ENCODE assay signal across 19 cellular contexts in the genomic region with DNA sequence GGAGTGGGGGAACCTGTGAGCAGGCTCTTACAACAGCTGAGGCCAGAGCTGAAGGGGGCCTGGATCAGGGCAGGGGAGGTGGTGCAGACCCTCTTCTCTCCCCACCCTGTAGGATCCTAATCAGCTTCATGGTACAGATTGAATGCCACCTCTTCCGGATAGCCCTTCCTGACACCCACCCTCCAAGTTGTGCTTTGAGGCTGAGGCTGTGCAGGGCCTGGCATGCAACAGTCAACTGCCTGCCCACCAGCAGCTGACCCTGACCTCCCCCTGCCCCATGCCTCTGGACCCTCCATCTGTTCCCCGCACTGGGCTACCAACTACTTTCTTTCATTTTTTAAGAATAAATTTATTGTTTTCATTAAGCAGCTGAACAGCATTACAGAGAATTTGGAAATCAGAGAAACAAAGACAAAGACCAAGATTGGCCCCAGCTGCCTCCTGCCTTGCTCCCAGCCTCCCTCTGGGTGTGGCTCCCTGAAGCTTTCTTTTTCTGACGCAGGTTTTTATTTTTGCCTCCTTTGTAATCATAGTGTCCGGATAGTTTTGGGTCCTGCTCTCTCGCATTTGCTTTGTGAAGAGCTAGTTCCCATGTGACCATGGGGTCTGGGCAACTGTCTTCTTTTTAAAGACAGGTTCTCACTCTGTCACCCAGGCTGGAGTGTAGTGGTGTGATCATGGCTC. TPM values are rescaled to one million over a fixed set of nuclear protein-coding genes. Genes with fewer than 3 reads are reported as not detected.
DNase-seq lines count a peak whose midpoint lies in the region; ATAC-seq and TF ChIP-seq lines count a peak whose summit lies in the region.
"Had no signal": no experiment of that assay in that cellular context is flagged by ENCODE, and none has a peak within 500 bp of the region (broad histone marks: within the 10 kb centered on the region; RNA-seq: fewer than 3 reads in every experiment).

No MANE protein-coding gene starts in this region.

- peaks cover 7% of the 10 kb centered on the region for H3K4me1 ChIP-seq in ovary (ENCODE audit: insufficient read depth)

- H3K9me3 ChIP-seq in ovary = no peaks in the 10 kb centered on the region

- no peak overlapping the region for H3K4me3 ChIP-seq in ovary

- no peak overlapping the region for H3K4me3 Mint-ChIP-seq in effector memory CD8-positive, alpha-beta T cell
- H3K4me3 Mint-ChIP-seq: activated CD8-positive, alpha-beta memory T cell treated with anti-CD3 and anti-CD28 coated beads, Interleukin-2, amount 10 ng/mL, durations not matched to agents 7 days and 5 days; stimulated activated naive B cell treated with anti-CD40 and anti-IgM and Interleukin-4, amounts not matched to agents 10 μg/mL and 1 μg/mL and 100 μg/mL, for 72 hours; T-helper 17 cell had no signal

- no peaks in the 10 kb centered on the region for H3K9me3 Mint-ChIP-seq in effector memory CD8-positive, alpha-beta T cell
- H3K9me3 Mint-ChIP-seq: stimulated activated naive B cell treated with anti-CD40 and anti-IgM and Interleukin-4, amounts not matched to agents 10 μg/mL and 1 μg/mL and 100 μg/mL, for 72 hours had no signal

- intact Hi-C loops in left ventricle myocardium superior (cut with micrococcal nuclease) (no loop called here), ovary (cut with DNase I) (no loop called here)

- no peak for TF ChIP-seq EP300 in ovary (IDR thresholded peaks at IDR 0.05)

- peaks cover 29 to 36% of the 10 kb centered on the region in 2 donors for H3K4me1 Mint-ChIP-seq in effector memory CD8-positive, alpha-beta T cell (ENCODE audit: low read depth in 2 of 2)

- no peaks in the 10 kb centered on the region for H3K27me3 Mint-ChIP-seq in effector memory CD8-positive, alpha-beta T cell
- H3K27me3 Mint-ChIP-seq: activated CD8-positive, alpha-beta memory T cell treated with anti-CD3 and anti-CD28 coated beads, Interleukin-2, amount 10 ng/mL, durations not matched to agents 7 days and 5 days; stimulated activated naive B cell treated with anti-CD40 and anti-IgM and Interleukin-4, amounts not matched to agents 10 μg/mL and 1 μg/mL and 100 μg/mL, for 72 hours; T-helper 17 cell had no signal

- 14 to 26% (median 19%) methylated on average over 5 of the region's 5 CpGs for WGBS in ovary, 3 donors

- no peaks in the 10 kb centered on the region for H3K36me3 ChIP-seq in ovary

- DNase-seq in AG20443 (ENCODE audit: low spot score) = peak; percentile 66
- DNase-seq in effector memory CD8-positive, alpha-beta T cell = no peak
- no peak for DNase-seq in left ventricle myocardium superior
- DNase-seq in ovary = no peak
- no peak for DNase-seq in NCI-H2171 (lab: John Stamatoyannopoulos, UW)
- no peak for DNase-seq in T1000 (lab: John Stamatoyannopoulos, UW)
- no peak for DNase-seq in HPDE6-E6E7 (ENCODE audit: extremely low spot score)
- DNase-seq: activated CD4-positive, CD25-positive, alpha-beta regulatory T cell; activated CD8-positive, alpha-beta memory T cell treated with anti-CD3 and anti-CD28 coated beads, Interleukin-2, amount 10 ng/mL, durations not matched to agents 7 days and 5 days; amniotic stem cell; KBM-7; NCI-H510A treated with DMSO at 0.1 percent for 48 hours; SIG-M5; stimulated activated CD4-positive, alpha-beta T cell treated with anti-CD3 and anti-CD28 coated beads, Interleukin-12 subunit alpha, Interleukin-12 subunit beta, amount 100 ng/mL, for 4 hours; stimulated activated naive B cell treated with anti-CD40 and anti-IgM and Interleukin-4, amounts not matched to agents 10 μg/mL and 1 μg/mL and 100 μg/mL, for 72 hours; T-helper 17 cell had no signal

- no peak for TF ChIP-seq CTCF in ovary (IDR thresholded peaks at IDR 0.05)

- H3K27ac ChIP-seq in ovary = peak overlapping the region; percentile 23 to 45
- H3K27ac ChIP-seq: HL-60 had no signal

- no peaks in the 10 kb centered on the region for H3K27me3 ChIP-seq in ovary

- peaks cover 7% of the 10 kb centered on the region for H3K36me3 Mint-ChIP-seq in effector memory CD8-positive, alpha-beta T cell (ENCODE audit: insufficient read depth)
- H3K36me3 Mint-ChIP-seq: activated CD8-positive, alpha-beta memory T cell treated with anti-CD3 and anti-CD28 coated beads, Interleukin-2, amount 10 ng/mL, durations not matched to agents 7 days and 5 days had no signal

- no peak for TF ChIP-seq POLR2A in ovary (IDR thresholded peaks at IDR 0.05)

- ATAC-seq in effector memory CD8-positive, alpha-beta T cell (replicated peaks) = no peak
- peak; percentile 38 for ATAC-seq in left ventricle myocardium superior
- ATAC-seq in HG03565 (IDR thresholded peaks at IDR 0.05; ENCODE audit: unreplicated experiment) = no peak
- ATAC-seq: activated CD8-positive, alpha-beta memory T cell treated with anti-CD3 and anti-CD28 coated beads, Interleukin-2, amount 10 ng/mL, durations not matched to agents 7 days and 5 days; stimulated activated naive B cell treated with anti-CD40 and anti-IgM and Interleukin-4, amounts not matched to agents 10 μg/mL and 1 μg/mL and 100 μg/mL, for 72 hours; T-helper 17 cell had no signal

- peak overlapping the region; percentile 13 to 18 for H3K27ac Mint-ChIP-seq in effector memory CD8-positive, alpha-beta T cell
- H3K27ac Mint-ChIP-seq: activated CD8-positive, alpha-beta memory T cell treated with anti-CD3 and anti-CD28 coated beads, Interleukin-2, amount 10 ng/mL, durations not matched to agents 7 days and 5 days; T-helper 17 cell had no signal

RNA-seq across cellular contexts. Expression of gene ZNF362, which starts 12.8 kb away (rescaled TPM):
- 37.8 TPM for total RNA-seq in left ventricle myocardium superior
- 10 to 100 TPM in 6 of 7 donors, 1 to 10 TPM in 1; 8.2 to 52.6 (median 33.6) TPM for total RNA-seq in ovary
- polyA plus RNA-seq in ovary = 10 to 100 TPM; 13.9 to 23.0 TPM

RNA-seq across cellular contexts. Expression of gene A3GALT2, which starts 51.8 kb away (rescaled TPM):
- total RNA-seq in left ventricle myocardium superior (not detected), ovary (not detected)
- polyA plus RNA-seq in ovary = not detected
- total RNA-seq: activated CD8-positive, alpha-beta memory T cell treated with anti-CD3 and anti-CD28 coated beads, Interleukin-2, amount 10 ng/mL, durations not matched to agents 7 days and 5 days; mononuclear cell had no signal
